In genomic region chr7:23490357-23491131, GRCh38 we compare ENCODE assay signal across 8 cellular contexts. TPM values are rescaled to one million over a fixed set of nuclear protein-coding genes. Genes with fewer than 3 reads are reported as not detected.
DNase-seq lines count a peak whose midpoint lies in the region; ATAC-seq and TF ChIP-seq lines count a peak whose summit lies in the region.

No MANE protein-coding gene starts in this region.

- peak overlapping the region; percentile 71 for H3K4me2 ChIP-seq in GM23338

- H3K79me2 ChIP-seq in GM23338 (replicated peaks; ENCODE audit: insufficient read depth): no peaks in the 10 kb centered on the region

- H2AFZ ChIP-seq in GM23338: no peak overlapping the region

- H3K4me1 ChIP-seq in GM23338 (ENCODE audit: insufficient read depth) (no peaks in the 10 kb centered on the region), prostate gland (replicated peaks) (no peaks in the 10 kb centered on the region), Caco-2 (peaks cover 25% of the 10 kb centered on the region)

- peak; percentile 70 for ATAC-seq in GM23338

- no peaks in the 10 kb centered on the region for H3K36me3 Mint-ChIP-seq in GM23338 (ENCODE audit: low read depth)
- peaks cover 16% of the 10 kb centered on the region for H3K36me3 Mint-ChIP-seq in Caco-2 (ENCODE audit: insufficient read depth, unreplicated experiment)

- BruUV-seq in Caco-2 (replicated peaks; lab: Mats Ljungman, UMichigan): no TSS peak

- H3K9me3 ChIP-seq in prostate gland (no peaks in the 10 kb centered on the region), Caco-2 (no peaks in the 10 kb centered on the region)

- TF ChIP-seq POLR2A in GM10847 (IDR thresholded peaks at IDR 0.05; ENCODE audit: extremely low read depth, insufficient read length) (peak; percentile 39), prostate gland (IDR thresholded peaks at IDR 0.05) (no peak)

- H3F3A ChIP-seq in GM23338 (replicated peaks; ENCODE audit: low read depth): no peaks in the 10 kb centered on the region

- H3K4me3 Mint-ChIP-seq in GM23338 (peak overlapping the region; percentile 91), Caco-2 (ENCODE audit: unreplicated experiment) (no peak overlapping the region)

- H3K27ac ChIP-seq in GM23338 (ENCODE audit: low read depth) (peak overlapping the region; percentile 51; the same call in 1 of the 2 replicates), prostate gland (no peak overlapping the region)

- DNase-seq in GM23338 (ENCODE audit: low spot score) (no peak), NCI-H69 (lab: John Stamatoyannopoulos, UW) (peak; percentile 74), activated gamma-delta T cell (lab: John Stamatoyannopoulos, UW) (peak; percentile 32), glomerular visceral epithelial cell (ENCODE audit: extremely low spot score) (peak; percentile 45), prostate gland (ENCODE audit: low spot score) (no peak), NCI-H446 (lab: John Stamatoyannopoulos, UW) (no peak), Caco-2 (no peak)

- H3K27me3 ChIP-seq in GM23338 (ENCODE audit: insufficient read depth) (no peaks in the 10 kb centered on the region), prostate gland (replicated peaks; ENCODE audit: insufficient read depth) (no peaks in the 10 kb centered on the region), Caco-2 (replicated peaks; ENCODE audit: control insufficient read depth, insufficient read depth, low read length) (no peaks in the 10 kb centered on the region)

- no peaks in the 10 kb centered on the region for H4K20me1 ChIP-seq in GM23338 (replicated peaks; ENCODE audit: insufficient read depth)

- H3K36me3 ChIP-seq in GM23338 (ENCODE audit: insufficient read depth) (no peaks in the 10 kb centered on the region), prostate gland (no peaks in the 10 kb centered on the region), Caco-2 (ENCODE audit: control insufficient read depth, insufficient read depth, low read length) (no peaks in the 10 kb centered on the region)

- TF ChIP-seq CTCF in GM23338 (conservative IDR thresholded peaks at IDR 0.05; ENCODE audit: low read depth in 2 of 2): no peak
- TF ChIP-seq CTCF in prostate gland (IDR thresholded peaks at IDR 0.05): no peak
- no peak for TF ChIP-seq CTCF in Caco-2 (IDR thresholded peaks at IDR 0.05; ENCODE audit: insufficient read depth in 1 of 2, low read depth in 1 of 2, low read length in 1 of 2, severe bottlenecking in 1 of 2, unreplicated experiment in 1 of 2)

- H3K4me3 ChIP-seq in GM23338 (peak overlapping the region; percentile 49), prostate gland (peak overlapping the region; percentile 28 to 37), Caco-2 (ENCODE audit: low read depth, low read length) (no peak overlapping the region)

- H3K4me1 Mint-ChIP-seq in GM23338 (peaks cover 16% of the 10 kb centered on the region), Caco-2 (ENCODE audit: low read depth, unreplicated experiment) (peaks cover 14% of the 10 kb centered on the region)

- POLR2A ChIA-PET in Caco-2 (lab: Charles Lee): no interaction called here

- WGBS in prostate gland: 53% methylated on average over 52 of the region's 56 CpGs

- no peaks in the 10 kb centered on the region for H3K9me2 ChIP-seq in GM23338 (ENCODE audit: insufficient read depth)

- CTCF ChIA-PET in Caco-2 (lab: Charles Lee): no interaction called here

- intact Hi-C loops in prostate gland (cut with DNase I) (no loop called here), Caco-2 (cut with micrococcal nuclease; ENCODE audit: unreplicated experiment) (no loop called here)

- H3K27me3 Mint-ChIP-seq in GM23338 (ENCODE audit: insufficient read depth, low read depth, poor library complexity) (peaks cover 6% of the 10 kb centered on the region), Caco-2 (ENCODE audit: insufficient read depth, unreplicated experiment) (no peaks in the 10 kb centered on the region)

- H3K9me3 Mint-ChIP-seq in GM23338 (no peaks in the 10 kb centered on the region; the same call in 2 of the 3 replicates), Caco-2 (ENCODE audit: unreplicated experiment) (no peaks in the 10 kb centered on the region)

- peak overlapping the region; percentile 95 for H3K27ac Mint-ChIP-seq in GM23338
- no peak overlapping the region for H3K27ac Mint-ChIP-seq in Caco-2 (ENCODE audit: unreplicated experiment)

TF ChIP-seq in GM23338, 12 proteins besides CTCF, POLR2A, EP300 and RAD21:
- TF ChIP-seq EZH2 (IDR thresholded peaks at IDR 0.05; ENCODE audit: low read depth, unreplicated experiment) (no peak), ETS1 (IDR thresholded peaks at IDR 0.05) (no peak), CREB1 (CRISPR knock-in tag; IDR thresholded peaks at IDR 0.05; ENCODE audit: low read depth) (no peak), ZNF462 (CRISPR knock-in tag; IDR thresholded peaks at IDR 0.05) (no peak), STAT1 (IDR thresholded peaks at IDR 0.05; ENCODE audit: unreplicated experiment) (no peak), ZNF114 (CRISPR knock-in tag; IDR thresholded peaks at IDR 0.05) (no peak), POLR2AphosphoS5 (IDR thresholded peaks at IDR 0.05; ENCODE audit: low read depth) (no peak; the same call in 1 of the 2 replicates)
TF ChIP-seq in GM23338: peak in this region for 0.

RNA-seq across cellular contexts. Expression of gene IGF2BP3, which starts 20.3 kb away (rescaled TPM):
- total RNA-seq in GM23338 (2014; rRNA removed; shearing (Covaris generic)): 183 and 209 TPM in 2 replicates
- polyA plus RNA-seq in GM23338 (2016; fragmentation: Nextera tagmentation; extraction: Ambion mirVana): 47.1 and 52.0 TPM in 2 replicates
- total RNA-seq in prostate gland: 1 to 10 TPM in 1 of 2 donors, not detected in 1; 9.6 TPM
- total RNA-seq in Caco-2 (2022): 124 and 127 TPM in 2 replicates

RNA-seq across cellular contexts. Expression of gene TRA2A, which starts 41.2 kb away (rescaled TPM):
- total RNA-seq in GM23338 (2014; rRNA removed; shearing (Covaris generic)): 82.6 and 118 TPM in 2 replicates
- 271 and 274 TPM in 2 replicates for polyA plus RNA-seq in GM23338 (2016; fragmentation: Nextera tagmentation; extraction: Ambion mirVana)
- total RNA-seq in prostate gland (10 to 100 TPM; 34.3 to 46.0 TPM), Caco-2 (2022) (123 and 132 TPM in 2 replicates)

Comparison
In these comparisons a context has a peak if more than half of its experiments do, and no peak if none do; other contexts are left out.
1. DNase-seq: peak in NCI-H69 (single experiment), activated gamma-delta T cell (single experiment) and glomerular visceral epithelial cell (single experiment); none in GM23338 (single experiment), prostate gland (single experiment), NCI-H446 (0 of 2) and Caco-2 (0 of 2).
2. RNA of gene IGF2BP3, which starts 20.3 kb away (total RNA-seq): 183 to 209 TPM in GM23338 and 124 to 127 TPM in Caco-2; 9.6 TPM in prostate gland; every median in the first group is over 10 times any median in the second.